In the genomic region with DNA sequence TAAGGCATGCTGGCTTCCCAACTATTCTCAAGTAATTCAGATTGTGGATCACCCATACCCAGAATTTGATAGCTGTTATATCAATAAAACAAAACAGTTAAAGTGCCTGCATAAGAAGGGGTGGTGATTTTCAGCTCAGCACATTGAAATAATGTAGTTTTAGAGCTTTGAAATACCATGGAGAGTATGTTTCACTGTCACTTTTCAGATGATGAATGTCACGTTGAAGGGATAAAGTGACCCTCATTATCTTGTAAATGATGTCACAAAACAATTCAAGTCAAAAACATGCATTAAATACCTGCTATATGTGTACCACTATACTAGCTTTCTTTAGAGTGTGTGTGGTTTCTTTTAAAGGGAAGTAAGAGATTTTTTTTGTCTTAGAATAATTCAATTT, we compare ENCODE assay signal across 10 cellular contexts. TPM values are rescaled to one million over a fixed set of nuclear protein-coding genes. Genes with fewer than 3 reads are reported as not detected.
"Had no signal": no experiment of that assay in that cellular context is flagged by ENCODE, and none has a peak within 500 bp of the region (broad histone marks: within the 10 kb centered on the region; RNA-seq: fewer than 3 reads in every experiment).

No MANE protein-coding gene starts in this region.

- H3K4me3 ChIP-seq: GM23248, GM23338, HAP-1 had no signal

- H3K4me3 Mint-ChIP-seq: GM23338, H9, HFFc6 had no signal

- H3K27ac ChIP-seq: GM23248 had no signal

- H3K9ac ChIP-seq: GM23248 had no signal

- H3K4me2 ChIP-seq: GM23338 had no signal

- H3K9me3 ChIP-seq: HAP-1 had no signal

- FAIRE-seq: H1 had no signal

- H3K27ac Mint-ChIP-seq: GM23338, H9, HFFc6 had no signal

- DNase-seq: GM23248, GOT3, H7, H9, HCEC 1CT, HFFc6 had no signal

- H2AFZ ChIP-seq: GM23248, GM23338 had no signal

- H3K4me1 ChIP-seq: HAP-1 had no signal

- H3K9me3 Mint-ChIP-seq: GM23338, H9, HFFc6 had no signal

- H3K4me1 Mint-ChIP-seq: GM23338, H9 had no signal

- H3K36me3 ChIP-seq: HAP-1 had no signal

RNA-seq across cellular contexts. Expression of gene MLIP, which starts 27.6 kb away (rescaled TPM):
- total RNA-seq: GM23248, GM23338, H1, H4, H7, H9, HFFc6 had no signal
- polyA plus RNA-seq: GM23248, GM23338, H1 had no signal
